In the genomic region with DNA sequence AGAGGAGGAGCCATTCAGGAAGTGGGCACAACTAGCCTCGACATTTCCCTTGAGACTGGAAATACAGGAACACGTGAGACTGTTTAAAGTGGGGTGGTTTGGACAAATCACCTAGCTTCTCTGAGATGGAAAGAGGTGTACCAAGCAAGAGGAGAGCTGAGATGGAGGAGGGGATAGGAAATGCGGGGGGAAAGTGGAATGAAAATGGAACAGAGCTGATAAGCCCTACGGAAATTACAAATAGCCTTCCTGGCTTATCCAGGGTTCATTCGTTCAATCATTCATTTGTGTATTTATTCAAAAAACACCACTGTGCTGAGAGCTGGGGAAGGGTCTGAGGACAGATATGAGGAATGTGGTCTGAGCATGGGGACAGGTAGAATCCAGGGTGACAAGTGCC, we compare ENCODE assay signal across 32 cellular contexts.
"Had no signal": no experiment of that assay in that cellular context is flagged by ENCODE, and none has a peak within 500 bp of the region (broad histone marks: within the 10 kb centered on the region; RNA-seq: fewer than 3 reads in every experiment).

No MANE protein-coding gene starts in this region.

- H3K4me1 Mint-ChIP-seq: activated B cell treated with CpG ODN at 0.5 μM for 24 hours; activated CD4-positive, alpha-beta T cell treated with anti-CD3 and anti-CD28 coated beads, Interleukin-2, amount 10 ng/mL, durations not matched to agents 24 days and 14 days; activated naive CD4-positive, alpha-beta T cell treated with anti-CD3 and anti-CD28 coated beads, Interleukin-2, amount 10 ng/mL, durations not matched to agents 7 days and 5 days; activated naive CD4-positive, alpha-beta T cell treated with anti-CD3 and anti-CD28 coated beads, Interleukin-2, amount 50 U/mL, for 24 hours; activated naive CD8-positive, alpha-beta T cell treated with anti-CD3 and anti-CD28 coated beads, Interleukin-2, amount 10 ng/mL, durations not matched to agents 7 days and 5 days; activated naive CD8-positive, alpha-beta T cell treated with anti-CD3 and anti-CD28 coated beads, Interleukin-2, amount 50 U/mL, for 24 hours; central memory CD8-positive, alpha-beta T cell had no signal

- H3K27me3 Mint-ChIP-seq: activated CD4-positive, alpha-beta T cell treated with anti-CD3 and anti-CD28 coated beads, Interleukin-2, amount 10 ng/mL, durations not matched to agents 24 days and 14 days; activated CD8-positive, alpha-beta T cell treated with anti-CD3 and anti-CD28 coated beads for 36 hours; activated naive CD4-positive, alpha-beta T cell treated with anti-CD3 and anti-CD28 coated beads, Interleukin-2, amount 10 ng/mL, durations not matched to agents 7 days and 5 days; activated naive CD4-positive, alpha-beta T cell treated with anti-CD3 and anti-CD28 coated beads, Interleukin-2, amount 50 U/mL, for 24 hours; activated naive CD8-positive, alpha-beta T cell treated with anti-CD3 and anti-CD28 coated beads, Interleukin-2, amount 50 U/mL, for 24 hours had no signal

- H3K9me3 ChIP-seq: ascending aorta had no signal

- H3K36me3 Mint-ChIP-seq: activated CD4-positive, alpha-beta memory T cell treated with anti-CD3 and anti-CD28 coated beads for 36 hours; activated naive CD4-positive, alpha-beta T cell treated with anti-CD3 and anti-CD28 coated beads, Interleukin-2, amount 10 ng/mL, durations not matched to agents 7 days and 5 days; activated naive CD4-positive, alpha-beta T cell treated with anti-CD3 and anti-CD28 coated beads, Interleukin-2, amount 50 U/mL, for 24 hours; activated naive CD8-positive, alpha-beta T cell; activated naive CD8-positive, alpha-beta T cell treated with anti-CD3 and anti-CD28 coated beads, Interleukin-2, amount 10 ng/mL, durations not matched to agents 7 days and 5 days; brain; T-cell had no signal

- H3K9me3 Mint-ChIP-seq: activated B cell treated with CpG ODN at 0.5 μM for 24 hours; activated CD4-positive, alpha-beta memory T cell treated with anti-CD3 and anti-CD28 coated beads for 36 hours; activated CD4-positive, alpha-beta T cell treated with anti-CD3 and anti-CD28 coated beads, Interleukin-2, amount 10 ng/mL, durations not matched to agents 24 days and 14 days; activated CD8-positive, alpha-beta T cell treated with anti-CD3 and anti-CD28 coated beads for 36 hours; activated naive CD4-positive, alpha-beta T cell treated with anti-CD3 and anti-CD28 coated beads, Interleukin-2, amount 10 ng/mL, durations not matched to agents 7 days and 5 days; activated naive CD4-positive, alpha-beta T cell treated with anti-CD3 and anti-CD28 coated beads, Interleukin-2, amount 50 U/mL, for 24 hours; activated naive CD8-positive, alpha-beta T cell treated with anti-CD3 and anti-CD28 coated beads, Interleukin-2, amount 10 ng/mL, durations not matched to agents 7 days and 5 days; activated naive CD8-positive, alpha-beta T cell treated with anti-CD3 and anti-CD28 coated beads, Interleukin-2, amount 50 U/mL, for 24 hours; activated T-cell treated with anti-CD3 and anti-CD28 coated beads, Interleukin-2, amount 50 U/mL, for 4 hours; activated T-helper 2 cell treated with anti-CD3 and anti-CD28 coated beads, Interferon-gamma antibody, Interleukin-2, Interleukin-4, amounts not matched to agents 10 μg/mL and 5 μg/mL and 100 μg/mL, durations not matched to agents 14 hours and 24 hours and 36 hours; brain; central memory CD8-positive, alpha-beta T cell; T-cell; T-helper 2 cell treated with Interferon-gamma antibody and Interleukin-4, amounts not matched to agents 5 μg/mL and 100 μg/mL, for 36 hours had no signal

- H3K27ac Mint-ChIP-seq: activated B cell treated with CpG ODN at 0.5 μM for 24 hours; activated CD4-positive, alpha-beta memory T cell treated with anti-CD3 and anti-CD28 coated beads for 36 hours; activated CD4-positive, alpha-beta T cell treated with anti-CD3 and anti-CD28 coated beads, Interleukin-2, amount 10 ng/mL, durations not matched to agents 24 days and 14 days; activated CD8-positive, alpha-beta T cell treated with anti-CD3 and anti-CD28 coated beads for 36 hours; activated naive CD4-positive, alpha-beta T cell treated with anti-CD3 and anti-CD28 coated beads, Interleukin-2, amount 10 ng/mL, durations not matched to agents 7 days and 5 days; activated naive CD4-positive, alpha-beta T cell treated with anti-CD3 and anti-CD28 coated beads, Interleukin-2, amount 50 U/mL, for 24 hours; activated naive CD8-positive, alpha-beta T cell; activated naive CD8-positive, alpha-beta T cell treated with anti-CD3 and anti-CD28 coated beads, Interleukin-2, amount 10 ng/mL, durations not matched to agents 7 days and 5 days; activated naive CD8-positive, alpha-beta T cell treated with anti-CD3 and anti-CD28 coated beads, Interleukin-2, amount 50 U/mL, for 24 hours; activated T-helper 2 cell treated with anti-CD3 and anti-CD28 coated beads, Interferon-gamma antibody, Interleukin-2, Interleukin-4, amounts not matched to agents 10 μg/mL and 5 μg/mL and 100 μg/mL, durations not matched to agents 14 hours and 24 hours and 36 hours; brain; T-cell; T-helper 2 cell treated with Interferon-gamma antibody and Interleukin-4, amounts not matched to agents 5 μg/mL and 100 μg/mL, for 36 hours had no signal

- H3K4me3 Mint-ChIP-seq: activated B cell treated with CpG ODN at 0.5 μM for 24 hours; activated CD4-positive, alpha-beta memory T cell treated with anti-CD3 and anti-CD28 coated beads for 36 hours; activated CD4-positive, alpha-beta T cell treated with anti-CD3 and anti-CD28 coated beads, Interleukin-2, amount 10 ng/mL, durations not matched to agents 24 days and 14 days; activated CD8-positive, alpha-beta T cell treated with anti-CD3 and anti-CD28 coated beads for 36 hours; activated naive CD4-positive, alpha-beta T cell treated with anti-CD3 and anti-CD28 coated beads, Interleukin-2, amount 10 ng/mL, durations not matched to agents 7 days and 5 days; activated naive CD4-positive, alpha-beta T cell treated with anti-CD3 and anti-CD28 coated beads, Interleukin-2, amount 50 U/mL, for 24 hours; activated naive CD8-positive, alpha-beta T cell; activated naive CD8-positive, alpha-beta T cell treated with anti-CD3 and anti-CD28 coated beads, Interleukin-2, amount 10 ng/mL, durations not matched to agents 7 days and 5 days; activated naive CD8-positive, alpha-beta T cell treated with anti-CD3 and anti-CD28 coated beads, Interleukin-2, amount 50 U/mL, for 24 hours; activated T-cell treated with anti-CD3 and anti-CD28 coated beads, Interleukin-2, amount 50 U/mL, for 4 hours; brain; central memory CD8-positive, alpha-beta T cell; T-cell; T-helper 2 cell treated with Interferon-gamma antibody and Interleukin-4, amounts not matched to agents 5 μg/mL and 100 μg/mL, for 36 hours had no signal

- ATAC-seq: activated CD8-positive, alpha-beta T cell treated with anti-CD3 and anti-CD28 coated beads for 36 hours; activated naive CD8-positive, alpha-beta T cell treated with anti-CD3 and anti-CD28 coated beads, Interleukin-2, amount 50 U/mL, for 24 hours; activated T-cell treated with anti-CD3 and anti-CD28 coated beads, Interleukin-2, amount 50 U/mL, for 4 hours; T-cell had no signal

- DNase-seq: activated B cell treated with CpG ODN at 0.5 μM for 24 hours; activated CD4-positive, alpha-beta memory T cell treated with anti-CD3 and anti-CD28 coated beads for 36 hours; activated CD4-positive, alpha-beta T cell treated with anti-CD3 and anti-CD28 coated beads for 4 hours; activated CD4-positive, alpha-beta T cell treated with anti-CD3 and anti-CD28 coated beads, Interleukin-2, amount 10 ng/mL, durations not matched to agents 24 days and 14 days; activated CD4-positive, alpha-beta T cell treated with anti-CD3 and anti-CD28 coated beads, Interleukin-2, amount 50 U/mL, for 1 hour; activated CD4-positive, alpha-beta T cell treated with anti-CD3 and anti-CD28 coated beads, Interleukin-2, amount 50 U/mL, for 4 hours; activated CD4-positive, CD25-positive, alpha-beta regulatory T cell treated with anti-CD3 and anti-CD28 coated beads, Interleukin-2, amount 50 U/mL, for 72 hours; activated CD8-positive, alpha-beta memory T cell treated with anti-CD3 and anti-CD28 coated beads, Interleukin-2, amount 50 U/mL, for 4 hours; activated CD8-positive, alpha-beta T cell treated with anti-CD3 and anti-CD28 coated beads for 36 hours; activated effector memory CD4-positive, alpha-beta T cell treated with Interleukin-2 at 50 U/mL for 16 hours; activated gamma-delta T cell; activated naive CD4-positive, alpha-beta T cell treated with anti-CD3 and anti-CD28 coated beads, Interleukin-2, amount 10 ng/mL, durations not matched to agents 7 days and 5 days; activated naive CD4-positive, alpha-beta T cell treated with Interleukin-2 at 50 U/mL for 16 hours; activated naive CD8-positive, alpha-beta T cell treated with anti-CD3 and anti-CD28 coated beads, Interleukin-2, amount 10 ng/mL, durations not matched to agents 7 days and 5 days; activated naive CD8-positive, alpha-beta T cell treated with anti-CD3 and anti-CD28 coated beads, Interleukin-2, amount 50 U/mL, for 24 hours; activated T-cell treated with anti-CD3 and anti-CD28 coated beads for 4 hours; activated T-cell treated with anti-CD3 and anti-CD28 coated beads, Interleukin-2, amount 50 U/mL, for 1 hour; activated T-cell treated with anti-CD3 and anti-CD28 coated beads, Interleukin-2, amount 50 U/mL, for 4 hours; amygdala; anterior cingulate cortex; caudate nucleus; cerebellar nuclear complex; T-cell; T-helper 2 cell; T-helper 9 cell had no signal
